ENCODE assay signal across 15 cellular contexts in the genomic region with DNA sequence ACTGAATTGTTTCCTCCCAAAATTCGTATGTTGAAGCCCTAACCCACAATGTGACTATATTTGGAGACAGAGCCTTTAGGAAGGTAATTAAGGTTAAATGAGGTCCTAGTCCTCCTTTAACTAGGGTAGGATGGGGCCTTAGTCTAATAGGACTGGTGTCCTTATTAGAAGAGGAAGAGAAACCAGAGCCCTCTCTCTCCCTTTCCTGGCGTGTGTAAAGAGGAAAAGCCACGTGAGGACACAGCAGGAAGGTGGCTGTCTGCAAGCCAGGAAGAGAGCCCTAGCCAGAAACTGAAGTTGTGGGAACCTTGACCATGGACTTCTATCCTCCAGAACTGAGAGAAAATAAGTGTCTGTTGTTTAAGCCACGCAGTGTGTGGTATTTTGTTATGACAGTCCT.
DNase-seq lines count a peak whose midpoint lies in the region; ATAC-seq and TF ChIP-seq lines count a peak whose summit lies in the region.
"Had no signal": no experiment of that assay in that cellular context is flagged by ENCODE, and none has a peak within 500 bp of the region (broad histone marks: within the 10 kb centered on the region; RNA-seq: fewer than 3 reads in every experiment).

No MANE protein-coding gene starts in this region.

- no peak for TF ChIP-seq RAD21 in SK-N-SH (IDR thresholded peaks at IDR 0.05; ENCODE audit: low read length)

- no peaks in the 10 kb centered on the region for H3K9me3 Mint-ChIP-seq in CD4-positive, CD25-positive, alpha-beta regulatory T cell

- no peak for TF ChIP-seq CTCF in DOHH2 (IDR thresholded peaks at IDR 0.05; ENCODE audit: low read depth, low read length, poor library complexity, severe bottlenecking)
- TF ChIP-seq CTCF in SK-N-SH (IDR thresholded peaks at IDR 0.05): no peak

- POLR2A ChIA-PET in SK-N-SH (lab: Yijun Ruan, JAX): no interaction called here

- CTCF ChIA-PET in SK-N-SH (lab: Yijun Ruan, JAX): no interaction called here

- peak overlapping the region; percentile 64 to 75 (median 65) for H3K27ac Mint-ChIP-seq in CD4-positive, CD25-positive, alpha-beta regulatory T cell

- H3K4me2 ChIP-seq in DOHH2 (ENCODE audit: low read length) (no peak overlapping the region; the same call in 1 of the 2 replicates), SK-N-SH (no peak overlapping the region)

- ATAC-seq in CD4-positive, CD25-positive, alpha-beta regulatory T cell (ENCODE audit: low read depth in 2 of 2): no peak
- ATAC-seq: left lung had no signal

- no peaks in the 10 kb centered on the region for H3K27me3 ChIP-seq in CD4-positive, CD25-positive, alpha-beta regulatory T cell (ENCODE audit: control insufficient read depth, insufficient read depth, low read length)
- no peaks in the 10 kb centered on the region for H3K27me3 ChIP-seq in DOHH2 (ENCODE audit: control insufficient read depth, low read length)
- no peaks in the 10 kb centered on the region for H3K27me3 ChIP-seq in SK-N-SH (ENCODE audit: insufficient read depth)
- H3K27me3 ChIP-seq: left lung, neutrophil, suprapubic skin had no signal

- no peak overlapping the region for H3K27ac ChIP-seq in CD4-positive, CD25-positive, alpha-beta regulatory T cell (ENCODE audit: insufficient read depth, low read length, poor library complexity, severe bottlenecking)
- H3K27ac ChIP-seq in DOHH2 (ENCODE audit: low read depth, low read length) (peak overlapping the region; percentile 24), SK-N-SH (ENCODE audit: low read depth in 2 of 2, low read length in 1 of 2) (no peak overlapping the region)
- H3K27ac ChIP-seq: C4-2B, left lung, neutrophil, suprapubic skin had no signal

- no peak overlapping the region for H2AFZ ChIP-seq in SK-N-SH (ENCODE audit: low read depth)

- H3K36me3 Mint-ChIP-seq in CD4-positive, CD25-positive, alpha-beta regulatory T cell: peaks cover 42% of the 10 kb centered on the region

- H3K36me3 ChIP-seq in CD4-positive, CD25-positive, alpha-beta regulatory T cell (ENCODE audit: control insufficient read depth, insufficient read depth, low read length): peaks cover 71% of the 10 kb centered on the region
- H3K36me3 ChIP-seq in DOHH2 (ENCODE audit: control insufficient read depth, low read length): peaks cover 97% of the 10 kb centered on the region
- H3K36me3 ChIP-seq in SK-N-SH (replicated peaks in 1 of 2; ENCODE audit: control insufficient read depth in 1 of 2, insufficient read depth in 2 of 2, low read length in 1 of 2): peaks cover 12 to 30% of the 10 kb centered on the region in 2 experiments
- H3K36me3 ChIP-seq: neutrophil had no signal

- H3K4me3 ChIP-seq in CD4-positive, CD25-positive, alpha-beta regulatory T cell (ENCODE audit: low read depth, low read length): no peak overlapping the region
- H3K4me3 ChIP-seq in DOHH2 (ENCODE audit: low read length): no peak overlapping the region
- H3K4me3 ChIP-seq in SK-N-SH (ENCODE audit: low read depth in 2 of 2, low read length in 1 of 2): no peak overlapping the region
- H3K4me3 ChIP-seq: left lung, suprapubic skin had no signal

- no peaks in the 10 kb centered on the region for H3K9me2 ChIP-seq in DOHH2 (replicated peaks; ENCODE audit: control insufficient read depth, low read length)
- no peaks in the 10 kb centered on the region for H3K9me2 ChIP-seq in SK-N-SH

- no peaks in the 10 kb centered on the region for H3K27me3 Mint-ChIP-seq in CD4-positive, CD25-positive, alpha-beta regulatory T cell

- no peak overlapping the region for H3K9ac ChIP-seq in SK-N-SH

- DNase-seq in CD4-positive, CD25-positive, alpha-beta regulatory T cell: no peak
- DNase-seq in UCSD-AML1 (lab: John Stamatoyannopoulos, UW; ENCODE audit: unreplicated experiment) (peak; percentile 20), lung microvascular endothelial cell (ENCODE audit: low read depth in 2 of 2) (peak; percentile 51 to 61), KG1 (lab: John Stamatoyannopoulos, UW) (no peak), SK-N-SH (no peak)
- DNase-seq in stimulated activated CD4-positive, alpha-beta T cell treated with anti-CD3 and anti-CD28 coated beads, Interleukin-15, amount 100 ng/mL, for 24 hours: no peak
- DNase-seq: activated CD4-positive, alpha-beta T cell treated with anti-CD3 and anti-CD28 coated beads for 48 hours; hippocampal formation; left lung; NCI-H2171 treated with DMSO at 0.1 percent for 48 hours; SW 1271 had no signal

- peaks cover 15 to 34% (median 25%) of the 10 kb centered on the region in 4 donors for H3K4me1 Mint-ChIP-seq in CD4-positive, CD25-positive, alpha-beta regulatory T cell

- H3K79me2 ChIP-seq in DOHH2 (ENCODE audit: control insufficient read depth, low read length) (peaks cover 94% of the 10 kb centered on the region), SK-N-SH (ENCODE audit: insufficient read depth) (no peaks in the 10 kb centered on the region)

- WGBS in SK-N-SH (ENCODE audit: low lambda C conversion rate): 91% methylated on average over 4 of the region's 4 CpGs

- no peak overlapping the region for H3K4me3 Mint-ChIP-seq in CD4-positive, CD25-positive, alpha-beta regulatory T cell

- H3F3A ChIP-seq in DOHH2 (ENCODE audit: control insufficient read depth, insufficient read depth): 0 out of 2 replicates have a peak, but pooled peaks cover 2% of the 10 kb centered on the region
- H3F3A ChIP-seq in SK-N-SH (replicated peaks; ENCODE audit: insufficient read depth): peaks cover 4% of the 10 kb centered on the region

- TF ChIP-seq EP300 in SK-N-SH (IDR thresholded peaks at IDR 0.05; ENCODE audit: borderline replicate concordance in 1 of 2, low read depth in 1 of 2, low read length in 1 of 2): no peak

- H3K4me1 ChIP-seq in CD4-positive, CD25-positive, alpha-beta regulatory T cell (ENCODE audit: control insufficient read depth, insufficient read depth, low read length, poor library complexity, severe bottlenecking): no peaks in the 10 kb centered on the region
- peaks cover 69% of the 10 kb centered on the region for H3K4me1 ChIP-seq in DOHH2 (ENCODE audit: control insufficient read depth, low read length)
- H3K4me1 ChIP-seq in SK-N-SH (ENCODE audit: control insufficient read depth in 1 of 2, insufficient read depth in 2 of 2, low read depth in 1 of 2, low read length in 1 of 2): no peaks in the 10 kb centered on the region; a peak in 1 of 4 replicates
- H3K4me1 ChIP-seq: suprapubic skin had no signal

- no peaks in the 10 kb centered on the region for H3K9me3 ChIP-seq in CD4-positive, CD25-positive, alpha-beta regulatory T cell (ENCODE audit: control insufficient read depth in 2 of 2, low read length in 2 of 2)
- H3K9me3 ChIP-seq in DOHH2 (ENCODE audit: control insufficient read depth, insufficient read depth, low read length) (no peaks in the 10 kb centered on the region), SK-N-SH (no peaks in the 10 kb centered on the region)
- H3K9me3 ChIP-seq: left lung, neutrophil, suprapubic skin had no signal

- H4K20me1 ChIP-seq in DOHH2 (ENCODE audit: control insufficient read depth, insufficient read depth, low read depth, low read length) (no peaks in the 10 kb centered on the region), SK-N-SH (ENCODE audit: insufficient read depth) (no peaks in the 10 kb centered on the region)

TF ChIP-seq in SK-N-SH, 30 proteins besides CTCF, POLR2A, EP300 and RAD21:
- TF ChIP-seq NFIC (IDR thresholded peaks at IDR 0.05; ENCODE audit: borderline replicate concordance) (no peak), GABPA (IDR thresholded peaks at IDR 0.05; ENCODE audit: low read depth) (no peak), ELF1 (IDR thresholded peaks at IDR 0.05) (no peak), MXI1 (IDR thresholded peaks at IDR 0.05; ENCODE audit: low read depth, low read length) (no peak), RXRA (IDR thresholded peaks at IDR 0.05; ENCODE audit: borderline replicate concordance, low read depth) (no peak), EZH2phosphoT487 (IDR thresholded peaks at IDR 0.05; ENCODE audit: borderline replicate concordance, low read depth) (no peak), YY1 (IDR thresholded peaks at IDR 0.05; ENCODE audit: low read depth) (no peak), SIN3A (IDR thresholded peaks at IDR 0.05; ENCODE audit: borderline replicate concordance, low read depth, low read length) (no peak)
- TF ChIP-seq, protein P1, sequence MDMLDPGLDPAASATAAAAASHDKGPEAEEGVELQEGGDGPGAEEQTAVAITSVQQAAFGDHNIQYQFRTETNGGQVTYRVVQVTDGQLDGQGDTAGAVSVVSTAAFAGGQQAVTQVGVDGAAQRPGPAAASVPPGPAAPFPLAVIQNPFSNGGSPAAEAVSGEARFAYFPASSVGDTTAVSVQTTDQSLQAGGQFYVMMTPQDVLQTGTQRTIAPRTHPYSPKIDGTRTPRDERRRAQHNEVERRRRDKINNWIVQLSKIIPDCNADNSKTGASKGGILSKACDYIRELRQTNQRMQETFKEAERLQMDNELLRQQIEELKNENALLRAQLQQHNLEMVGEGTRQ (IDR thresholded peaks at IDR 0.05; ENCODE audit: borderline replicate concordance, low read depth, low read length): no peak
TF ChIP-seq in SK-N-SH: peak in this region for 0.

Comparison
In these comparisons a context has a peak if more than half of its experiments do, and no peak if none do; other contexts are left out.
1. DNase-seq: peak in UCSD-AML1 (single experiment) and lung microvascular endothelial cell (2 of 2); none in CD4-positive, CD25-positive, alpha-beta regulatory T cell (0 of 3), KG1 (single experiment), SK-N-SH (single experiment) and stimulated activated CD4-positive, alpha-beta T cell treated with anti-CD3 and anti-CD28 coated beads, Interleukin-15, amount 100 ng/mL, for 24 hours (single experiment).